ENCODE assay signal across 9 cellular contexts in the genomic region with DNA sequence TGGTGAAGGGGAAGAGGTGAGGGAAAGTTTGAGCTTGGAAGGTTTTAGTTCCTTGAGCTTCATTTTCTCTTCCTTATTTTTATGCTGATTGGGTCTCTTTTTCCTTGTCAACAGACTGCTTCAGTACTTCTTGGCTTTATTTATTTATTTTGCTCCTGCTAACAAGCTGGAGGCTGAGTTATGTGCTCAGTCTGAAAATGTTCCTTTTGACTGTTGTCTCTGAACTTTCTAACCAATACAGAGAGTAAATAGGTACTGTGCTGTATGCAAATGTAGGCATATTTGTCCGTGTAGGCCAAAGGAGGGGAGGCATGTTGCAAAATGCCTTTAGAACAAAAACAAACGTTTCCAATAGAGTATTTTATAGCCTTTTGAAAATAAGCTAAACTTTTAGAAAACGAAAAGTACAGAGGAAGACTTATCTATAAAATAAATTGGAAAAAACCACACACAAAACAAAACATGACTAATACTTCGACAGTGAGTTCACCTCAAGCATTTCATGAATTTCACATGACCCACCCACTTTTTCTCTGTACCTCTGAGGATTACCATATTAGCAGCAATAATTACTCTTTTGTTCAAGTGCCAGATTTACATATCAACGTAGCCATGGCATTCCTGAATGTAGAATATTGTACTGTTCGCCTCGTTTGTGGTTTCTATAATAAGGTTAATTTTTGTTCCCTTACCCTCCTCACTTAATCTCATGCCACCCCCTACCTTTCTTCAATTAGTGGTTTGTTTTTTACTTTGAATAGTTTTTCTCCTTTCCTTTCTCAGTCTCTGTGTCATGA. TPM values are rescaled to one million over a fixed set of nuclear protein-coding genes. Genes with fewer than 3 reads are reported as not detected.
DNase-seq lines count a peak whose midpoint lies in the region; ATAC-seq, FAIRE-seq and TF ChIP-seq lines count a peak whose summit lies in the region.
"Had no signal": no experiment of that assay in that cellular context is flagged by ENCODE, and none has a peak within 500 bp of the region (broad histone marks: within the 10 kb centered on the region; RNA-seq: fewer than 3 reads in every experiment).

No MANE protein-coding gene starts in this region.

- no peak for DNase-seq in neuronal stem cell (ENCODE audit: low spot score)
- no peak for DNase-seq in WERI-Rb-1
- no peak for DNase-seq in small intestine
- DNase-seq: dermis blood vessel endothelial cell had no signal

- no peaks in the 10 kb centered on the region for H3K9me3 ChIP-seq in neuronal stem cell (replicated peaks in 1 of 2; ENCODE audit: control insufficient read depth in 2 of 2, insufficient read depth in 1 of 2, low read depth in 1 of 2, low read length in 2 of 2)
- H3K9me3 ChIP-seq in WERI-Rb-1 (ENCODE audit: severe bottlenecking): no peaks in the 10 kb centered on the region
- H3K9me3 ChIP-seq in small intestine (ENCODE audit: control insufficient read depth, low read depth): no peaks in the 10 kb centered on the region

- H3K79me1 ChIP-seq in neuronal stem cell (ENCODE audit: low read depth, low read length): no peaks in the 10 kb centered on the region

- H3K36me3 ChIP-seq in neuronal stem cell (replicated peaks in 1 of 2; ENCODE audit: control insufficient read depth in 2 of 2, insufficient read depth in 2 of 2, low read length in 2 of 2) (no peaks in the 10 kb centered on the region), WERI-Rb-1 (no peaks in the 10 kb centered on the region), small intestine (ENCODE audit: control insufficient read depth in 2 of 2, insufficient read depth in 2 of 2, low read length in 2 of 2) (no peaks in the 10 kb centered on the region)

- H3K4me1 ChIP-seq in neuronal stem cell (ENCODE audit: control insufficient read depth in 2 of 2, insufficient read depth in 1 of 2, low read depth in 1 of 2, low read length in 2 of 2): peaks cover 0 to 4% of the 10 kb centered on the region in 2 donors
- no peaks in the 10 kb centered on the region for H3K4me1 ChIP-seq in small intestine (ENCODE audit: control insufficient read depth in 2 of 2, insufficient read depth in 1 of 2, low read depth in 1 of 2, low read length in 1 of 2)

- no peak overlapping the region for H2BK15ac ChIP-seq in neuronal stem cell (ENCODE audit: low read length)

- no peak for TF ChIP-seq CTCF in WERI-Rb-1 (IDR thresholded peaks at IDR 0.05; ENCODE audit: low read depth, low read length)

- no peak overlapping the region for H4K91ac ChIP-seq in neuronal stem cell (ENCODE audit: low read depth, low read length, poor library complexity)

- H3K9ac ChIP-seq in neuronal stem cell (ENCODE audit: low read depth, low read length, poor library complexity): no peak overlapping the region

- H3K18ac ChIP-seq in neuronal stem cell (ENCODE audit: low read length): no peak overlapping the region

- H2BK5ac ChIP-seq in neuronal stem cell (ENCODE audit: low read length): no peak overlapping the region

- no peak for FAIRE-seq in small intestine (lab: Jason Lieb, UNC)

- WGBS in neuronal stem cell (ENCODE audit: extremely low coverage in 2 of 2, insufficient read length in 2 of 2, insufficient replicate concordance in 1 of 2), 2 donors: no CpG with 5 or more reads among the region's 7 CpGs
- 57 to 68% (median 59%) methylated on average over 7 of the region's 7 CpGs for WGBS in small intestine, 3 donors

- H3K27me3 Mint-ChIP-seq in activated naive CD8-positive, alpha-beta T cell: no peaks in the 10 kb centered on the region

- H3K27ac ChIP-seq in neuronal stem cell (replicated peaks; ENCODE audit: low read length) (no peak overlapping the region), WERI-Rb-1 (no peak overlapping the region), small intestine (ENCODE audit: low read depth in 1 of 2, low read length in 1 of 2) (no peak overlapping the region)

- H3K14ac ChIP-seq in neuronal stem cell (ENCODE audit: low read length): no peak overlapping the region

- no peak overlapping the region for H3K23ac ChIP-seq in neuronal stem cell (ENCODE audit: low read depth, low read length, poor library complexity)

- ATAC-seq in GM18519 (IDR thresholded peaks at IDR 0.05; ENCODE audit: low FRiP score, unreplicated experiment): peak; percentile 39
- ATAC-seq in HG02973 (IDR thresholded peaks at IDR 0.05; ENCODE audit: unreplicated experiment): peak; percentile 43
- no peak for ATAC-seq in GM19397 (IDR thresholded peaks at IDR 0.05; ENCODE audit: unreplicated experiment)
- no peak for ATAC-seq in GM21825 (IDR thresholded peaks at IDR 0.05; ENCODE audit: unreplicated experiment)

- H3K27me3 ChIP-seq in neuronal stem cell (ENCODE audit: control insufficient read depth in 3 of 3, insufficient read depth in 3 of 3, low read depth in 1 of 3, low read length in 3 of 3) (no peaks in the 10 kb centered on the region), WERI-Rb-1 (ENCODE audit: insufficient read depth, low read depth, severe bottlenecking) (no peaks in the 10 kb centered on the region), small intestine (ENCODE audit: control insufficient read depth in 2 of 2, insufficient read depth in 2 of 2, low read length in 2 of 2) (no peaks in the 10 kb centered on the region)

- H3K9me3 Mint-ChIP-seq in activated naive CD8-positive, alpha-beta T cell (ENCODE audit: low read depth): no peaks in the 10 kb centered on the region

- H2BK120ac ChIP-seq in neuronal stem cell (ENCODE audit: low read depth, low read length): no peak overlapping the region

- no peak overlapping the region for H4K8ac ChIP-seq in neuronal stem cell (ENCODE audit: low read depth, low read length)

- no peaks in the 10 kb centered on the region for H3K36me3 Mint-ChIP-seq in activated naive CD8-positive, alpha-beta T cell

- H3K4me3 Mint-ChIP-seq in activated naive CD8-positive, alpha-beta T cell: peak overlapping the region; percentile 12

- H3K4me1 Mint-ChIP-seq in activated naive CD8-positive, alpha-beta T cell (ENCODE audit: low read depth): peaks cover 25% of the 10 kb centered on the region

- no peak overlapping the region for H3K4me3 ChIP-seq in neuronal stem cell (ENCODE audit: low read length in 2 of 2)
- no peak overlapping the region for H3K4me3 ChIP-seq in WERI-Rb-1 (ENCODE audit: low read depth, low read length)
- no peak overlapping the region for H3K4me3 ChIP-seq in small intestine (ENCODE audit: low read depth in 1 of 2, low read length in 2 of 2)

- H3K4me2 ChIP-seq in neuronal stem cell (ENCODE audit: insufficient read depth, low read length, poor library complexity, severe bottlenecking): no peak overlapping the region

- peak overlapping the region; percentile 71 for H2AFZ ChIP-seq in neuronal stem cell (ENCODE audit: low read length)

- no peak overlapping the region for H2AK5ac ChIP-seq in neuronal stem cell (ENCODE audit: low read depth, low read length)

- no peak overlapping the region for H3K4ac ChIP-seq in neuronal stem cell (ENCODE audit: low read length)

- H3K27ac Mint-ChIP-seq in activated naive CD8-positive, alpha-beta T cell: peak overlapping the region; percentile 25

- H2BK12ac ChIP-seq in neuronal stem cell (ENCODE audit: low read length): no peak overlapping the region

RNA-seq across cellular contexts. Expression of gene CREBL2, which starts 4.7 kb away (rescaled TPM):
- polyA plus RNA-seq in neuronal stem cell (2013, experiment 1 of 2): 19.1 TPM
- 18.8 TPM for polyA plus RNA-seq in neuronal stem cell (2013, experiment 2 of 2)
- 10 to 100 TPM; 16.9 to 23.5 (median 23.3) TPM for polyA plus RNA-seq in small intestine

RNA-seq across cellular contexts. Expression of gene DUSP16, which starts 44.3 kb away (rescaled TPM):
- 16.5 TPM for polyA plus RNA-seq in neuronal stem cell (2013, experiment 1 of 2)
- polyA plus RNA-seq in neuronal stem cell (2013, experiment 2 of 2): 16.2 TPM
- 10 to 100 TPM; 22.5 to 33.1 (median 27.0) TPM for polyA plus RNA-seq in small intestine

Comparison
In these comparisons a context has a peak if more than half of its experiments do, and no peak if none do; other contexts are left out.
1. ATAC-seq: peak in GM18519 (single experiment) and HG02973 (single experiment); none in GM19397 (single experiment) and GM21825 (single experiment).